ENCODE assay signal across 1 cellular context in the genomic region with DNA sequence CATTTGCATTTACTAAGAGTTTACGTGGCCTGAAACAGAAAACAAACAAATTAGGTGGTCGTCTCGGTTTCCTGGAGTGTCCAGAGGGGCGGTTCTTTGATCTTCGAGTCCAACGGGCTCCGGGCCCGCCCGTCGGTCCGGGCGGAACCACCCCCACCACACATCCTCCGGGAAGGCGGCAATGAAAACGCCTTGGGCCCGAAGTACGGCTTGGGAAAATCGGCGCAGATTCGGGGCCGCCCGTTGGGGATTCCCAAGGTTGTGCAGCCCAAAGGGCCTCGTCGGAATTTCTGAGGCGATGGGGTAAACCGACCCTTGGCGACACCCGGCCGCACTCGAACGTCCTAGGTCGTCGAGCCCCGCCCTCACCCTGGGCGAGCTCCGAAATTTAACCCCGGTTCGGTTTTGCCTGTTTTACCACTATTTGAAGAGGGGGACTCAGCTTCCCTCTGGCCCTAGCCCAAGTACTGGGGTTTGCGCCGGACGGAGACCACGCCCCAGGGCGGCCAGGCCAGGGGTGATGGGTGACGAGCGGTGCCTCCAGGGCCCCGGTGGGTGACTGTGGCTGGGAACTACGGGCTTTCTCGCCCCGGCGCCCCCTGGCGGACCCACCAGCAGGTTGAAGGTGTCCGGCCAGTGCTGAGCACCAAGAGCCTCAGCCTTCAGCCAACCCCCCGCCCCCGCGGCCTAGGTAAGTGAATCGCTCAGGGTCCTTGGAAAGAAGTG.
TF ChIP-seq lines count a peak whose summit lies in the region.

No MANE protein-coding gene starts in this region.

TF ChIP-seq in endothelial cell of umbilical vein, 7 proteins besides CTCF, POLR2A, EP300 and RAD21 (continued from another document):
- no peak for TF ChIP-seq JUN (IDR thresholded peaks at IDR 0.05; ENCODE audit: borderline replicate concordance, insufficient read depth, insufficient read length, low read depth)
TF ChIP-seq in endothelial cell of umbilical vein: peak in this region for 1.
